1 cellular context compared by ENCODE assay signal in the genomic region with DNA sequence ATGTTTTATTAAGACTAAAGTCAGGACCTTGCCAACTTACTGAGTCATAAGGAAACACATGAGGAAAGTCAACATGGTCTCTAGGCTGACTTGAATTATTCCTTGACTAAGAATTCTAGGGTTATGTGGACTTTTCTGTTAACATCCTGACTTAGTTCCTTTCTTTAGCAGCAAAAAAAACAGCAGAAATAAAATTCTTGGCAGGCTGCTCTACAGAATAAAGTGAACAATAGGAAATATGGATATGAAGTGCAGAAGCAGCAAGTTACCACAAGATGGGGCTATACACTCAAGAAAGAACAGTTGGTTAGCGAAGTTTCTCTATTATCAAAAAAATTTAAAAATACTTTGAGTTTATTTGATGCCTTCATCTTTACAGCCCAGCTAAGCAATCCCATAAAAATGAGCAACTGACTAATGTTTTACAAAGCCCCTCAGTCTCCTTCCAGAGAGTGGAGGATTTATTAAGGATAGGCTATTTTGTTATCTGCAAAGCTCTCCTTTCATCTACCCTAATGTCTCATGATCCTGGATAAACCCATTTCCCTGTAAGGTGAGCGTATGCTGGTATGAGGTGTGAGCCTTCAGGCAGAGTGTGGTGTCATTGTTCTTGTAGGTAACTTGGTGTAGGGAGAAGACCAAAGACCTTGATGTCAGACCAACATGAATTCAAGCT.
TF ChIP-seq lines count a peak whose summit lies in the region.

No MANE protein-coding gene starts in this region.

TF ChIP-seq in HCT116, 20 proteins besides CTCF, POLR2A, EP300 and RAD21 (continued from another document):
- no peak for TF ChIP-seq REST (IDR thresholded peaks at IDR 0.05; ENCODE audit: low read depth)
- TF ChIP-seq TCF7L2 (IDR thresholded peaks at IDR 0.05; ENCODE audit: borderline replicate concordance, extremely low read depth, insufficient read depth, insufficient read length): no peak
- no peak for TF ChIP-seq EGR1 (IDR thresholded peaks at IDR 0.05; ENCODE audit: low read depth)
- TF ChIP-seq POLR2AphosphoS5 (IDR thresholded peaks at IDR 0.05; ENCODE audit: low read depth, low read length): no peak
- TF ChIP-seq EZH2 (IDR thresholded peaks at IDR 0.05): no peak
- no peak for TF ChIP-seq JUND (IDR thresholded peaks at IDR 0.05)
- no peak for TF ChIP-seq ATF3 (IDR thresholded peaks at IDR 0.05)
- TF ChIP-seq ZNF274 (IDR thresholded peaks at IDR 0.05; ENCODE audit: low read depth, low read length): no peak
- no peak for TF ChIP-seq YY1 (IDR thresholded peaks at IDR 0.05; ENCODE audit: extremely low read depth, insufficient replicate concordance, low read depth, low read length)
- no peak for TF ChIP-seq FOSL1 (IDR thresholded peaks at IDR 0.05; ENCODE audit: low read depth)
- no peak for TF ChIP-seq SP1 (IDR thresholded peaks at IDR 0.05; ENCODE audit: low read depth)
